ENCODE assay signal across 16 cellular contexts in the genomic region with DNA sequence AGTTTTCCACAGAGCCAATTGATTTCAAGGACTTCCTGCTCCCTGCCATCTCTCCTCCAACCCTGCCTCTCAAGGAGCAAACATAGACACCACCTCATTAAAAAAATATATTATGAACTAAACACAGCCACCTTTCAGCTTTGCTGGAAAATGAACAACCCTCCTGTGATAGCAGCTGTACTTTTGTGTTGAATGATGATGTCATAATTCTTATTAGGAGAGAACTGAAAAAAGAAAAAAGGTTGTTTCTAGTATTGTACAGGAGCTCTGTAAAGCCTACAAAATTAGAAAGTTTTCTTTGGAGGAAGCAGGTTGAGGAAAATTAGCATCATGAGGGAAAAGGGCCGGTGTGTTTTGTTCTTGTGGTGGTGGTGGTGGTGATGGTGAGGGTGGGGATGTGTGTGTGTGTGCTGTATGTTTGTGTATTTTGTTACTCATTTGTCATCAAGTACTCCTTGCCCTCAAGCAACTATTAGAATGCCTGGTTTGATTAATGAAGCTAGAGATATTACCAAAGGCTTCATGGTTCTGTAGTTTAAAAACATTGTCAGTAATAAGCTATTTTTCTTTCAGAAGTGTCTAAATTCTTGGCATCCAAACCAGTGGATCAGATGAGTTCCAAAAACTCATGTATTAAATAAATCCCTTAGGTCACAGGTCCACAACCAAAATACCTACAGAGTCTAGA.
DNase-seq lines count a peak whose midpoint lies in the region; ATAC-seq and TF ChIP-seq lines count a peak whose summit lies in the region.
"Had no signal": no experiment of that assay in that cellular context is flagged by ENCODE, and none has a peak within 500 bp of the region (broad histone marks: within the 10 kb centered on the region; RNA-seq: fewer than 3 reads in every experiment).

No MANE protein-coding gene starts in this region.

- H3K9me3 Mint-ChIP-seq in progenitor cell of endocrine pancreas (ENCODE audit: low read depth) = peaks cover 7% of the 10 kb centered on the region
- H3K9me3 Mint-ChIP-seq: CD4-positive, alpha-beta T cell had no signal

- peaks cover 18% of the 10 kb centered on the region for H3K4me1 Mint-ChIP-seq in progenitor cell of endocrine pancreas (ENCODE audit: low read depth)
- H3K4me1 Mint-ChIP-seq: B cell had no signal

- H3K36me3 Mint-ChIP-seq in progenitor cell of endocrine pancreas (ENCODE audit: insufficient read depth) = no peaks in the 10 kb centered on the region

- DNase-seq in Caki2 (ENCODE audit: low read depth) (peak; percentile 29), NCI-H2029 (lab: John Stamatoyannopoulos, UW) (peak; percentile 36), fibroblast of mammary gland (ENCODE audit: low read depth) (peak; percentile 54), progenitor cell of endocrine pancreas (ENCODE audit: low spot score, unreplicated experiment) (no peak), cardiac septum (ENCODE audit: low spot score) (no peak), NCI-H187 treated with DMSO at 0.1 percent for 48 hours (lab: John Stamatoyannopoulos, UW) (no peak)
- DNase-seq: CD4-positive, alpha-beta T cell; EL; NCI-H1694; NCI-H446 treated with DMSO at 0.1 percent for 48 hours; Peyer's patch had no signal

- H3K27me3 Mint-ChIP-seq in progenitor cell of endocrine pancreas = no peaks in the 10 kb centered on the region

- TF ChIP-seq CTCF in fibroblast of mammary gland (conservative IDR thresholded peaks at IDR 0.05; ENCODE audit: control insufficient read depth, insufficient read depth, low read depth, low read length) = no peak
- TF ChIP-seq CTCF in progenitor cell of endocrine pancreas (IDR thresholded peaks at IDR 0.05; ENCODE audit: unreplicated experiment) = no peak

- no peak overlapping the region for H3K4me3 Mint-ChIP-seq in progenitor cell of endocrine pancreas (ENCODE audit: low read depth)
- H3K4me3 Mint-ChIP-seq: B cell; CD4-positive, alpha-beta T cell had no signal

- H3K4me3 ChIP-seq in fibroblast of mammary gland (ENCODE audit: control insufficient read depth, low read depth, low read length) = no peak overlapping the region
- H3K4me3 ChIP-seq: HAP-1, Peyer's patch had no signal

- in situ Hi-C loops in Caki2 (cut with HindIII; ENCODE audit: low pct_unique_long_range_greater_than_20kb, low sequenced_read_pairs) = no loop called here

- peak overlapping the region; percentile 18 for H3K27ac Mint-ChIP-seq in progenitor cell of endocrine pancreas
- H3K27ac Mint-ChIP-seq: B cell; CD4-positive, alpha-beta T cell had no signal

- ATAC-seq in HG03196 (IDR thresholded peaks at IDR 0.05; ENCODE audit: unreplicated experiment) (no peak), GM19467 (IDR thresholded peaks at IDR 0.05; ENCODE audit: unreplicated experiment) (no peak)
- ATAC-seq: SK-N-SH treated with all-trans-retinoic acid at 6 μM for 48 hours had no signal

- intact Hi-C loops in cardiac septum (cut with DNase I) = no loop called here

Comparison
In these comparisons a context has a peak if more than half of its experiments do, and no peak if none do; other contexts are left out.
1. DNase-seq: peak in Caki2 (single experiment), NCI-H2029 (single experiment) and fibroblast of mammary gland (single experiment); none in progenitor cell of endocrine pancreas (single experiment), cardiac septum (single experiment) and NCI-H187 treated with DMSO at 0.1 percent for 48 hours (single experiment).